1 cellular context compared by ENCODE assay signal in the genomic region with DNA sequence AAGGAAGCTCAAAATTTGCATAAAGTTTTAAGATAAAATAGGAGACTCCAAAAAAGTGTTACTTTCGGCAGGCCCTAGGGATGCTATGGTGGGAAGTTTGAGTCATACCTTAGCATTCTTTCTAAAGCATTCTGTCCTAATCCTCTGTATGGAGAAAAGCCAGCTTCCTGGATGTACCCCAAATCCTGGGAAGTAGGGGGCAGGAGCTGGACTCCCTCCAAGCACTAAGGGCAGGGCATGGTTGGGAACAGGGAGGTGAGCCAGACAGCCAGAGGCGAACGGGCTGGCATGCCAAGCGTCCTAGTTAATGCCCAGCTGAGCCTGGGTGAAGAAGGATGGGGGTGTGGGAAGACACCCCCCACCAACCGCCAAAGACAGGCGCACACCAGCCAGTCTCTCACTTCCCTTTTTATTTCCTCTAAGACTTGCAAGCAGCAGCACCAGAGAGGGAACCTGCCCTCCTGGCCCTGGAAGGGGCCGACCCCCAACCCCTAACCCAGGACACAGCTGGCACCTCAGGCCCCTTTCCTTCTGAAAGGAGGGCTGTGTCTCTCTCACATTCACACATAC.
TF ChIP-seq lines count a peak whose summit lies in the region.

No MANE protein-coding gene starts in this region.

TF ChIP-seq in GM12878, 131 proteins besides CTCF, POLR2A, EP300 and RAD21:
- TF ChIP-seq DPF2 (IDR thresholded peaks at IDR 0.05): peak; percentile 78
- peak; percentile 71 for TF ChIP-seq RUNX3 (IDR thresholded peaks at IDR 0.05; ENCODE audit: low read length)
- TF ChIP-seq GATAD2B (conservative IDR thresholded peaks at IDR 0.05; ENCODE audit: low read depth): peak; percentile 65
- TF ChIP-seq, protein P1, sequence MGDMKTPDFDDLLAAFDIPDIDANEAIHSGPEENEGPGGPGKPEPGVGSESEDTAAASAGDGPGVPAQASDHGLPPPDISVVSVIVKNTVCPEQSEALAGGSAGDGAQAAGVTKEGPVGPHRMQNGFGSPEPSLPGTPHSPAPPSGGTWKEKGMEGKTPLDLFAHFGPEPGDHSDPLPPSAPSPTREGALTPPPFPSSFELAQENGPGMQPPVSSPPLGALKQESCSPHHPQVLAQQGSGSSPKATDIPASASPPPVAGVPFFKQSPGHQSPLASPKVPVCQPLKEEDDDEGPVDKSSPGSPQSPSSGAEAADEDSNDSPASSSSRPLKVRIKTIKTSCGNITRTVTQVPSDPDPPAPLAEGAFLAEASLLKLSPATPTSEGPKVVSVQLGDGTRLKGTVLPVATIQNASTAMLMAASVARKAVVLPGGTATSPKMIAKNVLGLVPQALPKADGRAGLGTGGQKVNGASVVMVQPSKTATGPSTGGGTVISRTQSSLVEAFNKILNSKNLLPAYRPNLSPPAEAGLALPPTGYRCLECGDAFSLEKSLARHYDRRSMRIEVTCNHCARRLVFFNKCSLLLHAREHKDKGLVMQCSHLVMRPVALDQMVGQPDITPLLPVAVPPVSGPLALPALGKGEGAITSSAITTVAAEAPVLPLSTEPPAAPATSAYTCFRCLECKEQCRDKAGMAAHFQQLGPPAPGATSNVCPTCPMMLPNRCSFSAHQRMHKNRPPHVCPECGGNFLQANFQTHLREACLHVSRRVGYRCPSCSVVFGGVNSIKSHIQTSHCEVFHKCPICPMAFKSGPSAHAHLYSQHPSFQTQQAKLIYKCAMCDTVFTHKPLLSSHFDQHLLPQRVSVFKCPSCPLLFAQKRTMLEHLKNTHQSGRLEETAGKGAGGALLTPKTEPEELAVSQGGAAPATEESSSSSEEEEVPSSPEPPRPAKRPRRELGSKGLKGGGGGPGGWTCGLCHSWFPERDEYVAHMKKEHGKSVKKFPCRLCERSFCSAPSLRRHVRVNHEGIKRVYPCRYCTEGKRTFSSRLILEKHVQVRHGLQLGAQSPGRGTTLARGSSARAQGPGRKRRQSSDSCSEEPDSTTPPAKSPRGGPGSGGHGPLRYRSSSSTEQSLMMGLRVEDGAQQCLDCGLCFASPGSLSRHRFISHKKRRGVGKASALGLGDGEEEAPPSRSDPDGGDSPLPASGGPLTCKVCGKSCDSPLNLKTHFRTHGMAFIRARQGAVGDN (IDR thresholded peaks at IDR 0.05): no peak
- peak; percentile 86 for TF ChIP-seq EED (IDR thresholded peaks at IDR 0.05; ENCODE audit: low read depth)
- TF ChIP-seq IRF4 (IDR thresholded peaks at IDR 0.05; ENCODE audit: low read depth, low read length): 0 out of 2 replicates have a peak, but pooled peaks have one; percentile 48
- peak; percentile 95 for TF ChIP-seq SPI1 (IDR thresholded peaks at IDR 0.05; ENCODE audit: borderline replicate concordance, insufficient read depth, low read depth, low read length)
- peak in 1 of 2 experiments; percentile 28; a peak in 1 of 4 replicates for TF ChIP-seq BHLHE40 (IDR thresholded peaks at IDR 0.05; ENCODE audit: borderline replicate concordance in 1 of 2, low read depth in 2 of 2, low read length in 1 of 2)
- TF ChIP-seq, protein P2, sequence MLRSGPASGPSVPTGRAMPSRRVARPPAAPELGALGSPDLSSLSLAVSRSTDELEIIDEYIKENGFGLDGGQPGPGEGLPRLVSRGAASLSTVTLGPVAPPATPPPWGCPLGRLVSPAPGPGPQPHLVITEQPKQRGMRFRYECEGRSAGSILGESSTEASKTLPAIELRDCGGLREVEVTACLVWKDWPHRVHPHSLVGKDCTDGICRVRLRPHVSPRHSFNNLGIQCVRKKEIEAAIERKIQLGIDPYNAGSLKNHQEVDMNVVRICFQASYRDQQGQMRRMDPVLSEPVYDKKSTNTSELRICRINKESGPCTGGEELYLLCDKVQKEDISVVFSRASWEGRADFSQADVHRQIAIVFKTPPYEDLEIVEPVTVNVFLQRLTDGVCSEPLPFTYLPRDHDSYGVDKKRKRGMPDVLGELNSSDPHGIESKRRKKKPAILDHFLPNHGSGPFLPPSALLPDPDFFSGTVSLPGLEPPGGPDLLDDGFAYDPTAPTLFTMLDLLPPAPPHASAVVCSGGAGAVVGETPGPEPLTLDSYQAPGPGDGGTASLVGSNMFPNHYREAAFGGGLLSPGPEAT (IDR thresholded peaks at IDR 0.05; ENCODE audit: low read depth): peak; percentile 19; the same call in 1 of the 2 replicates
- 0 out of 2 replicates have a peak, but pooled peaks have one; percentile 32 for TF ChIP-seq MTA2 (IDR thresholded peaks at IDR 0.05; ENCODE audit: low read depth)
- peak; percentile 56 to 77 for TF ChIP-seq IKZF2 (IDR thresholded peaks at IDR 0.05)
- TF ChIP-seq CHD2 (IDR thresholded peaks at IDR 0.05; ENCODE audit: borderline replicate concordance, low read depth, low read length): no peak
- no peak for TF ChIP-seq SP1 (IDR thresholded peaks at IDR 0.05; ENCODE audit: low read depth, low read length)
- peak in 1 of 2 experiments; percentile 87; a peak in 2 of 4 replicates for TF ChIP-seq ETV6 (conservative IDR thresholded peaks at IDR 0.05 in 1 of 2, IDR thresholded peaks at IDR 0.05 in 1 of 2; ENCODE audit: borderline replicate concordance in 1 of 2, low read depth in 1 of 2)
- TF ChIP-seq IKZF1 (conservative IDR thresholded peaks at IDR 0.05): peak; percentile 85
TF ChIP-seq in GM12878: peak in this region for 12.
